In genomic region chr6:91485047-91485446, GRCh38 we compare ENCODE assay signal across 17 cellular contexts.
"Had no signal": no experiment of that assay in that cellular context is flagged by ENCODE, and none has a peak within 500 bp of the region (broad histone marks: within the 10 kb centered on the region; RNA-seq: fewer than 3 reads in every experiment).

No MANE protein-coding gene starts in this region.

- H3K9me3 ChIP-seq: pancreas, thoracic aorta had no signal

- ATAC-seq: activated CD8-positive, alpha-beta T cell treated with anti-CD3 and anti-CD28 coated beads, Interleukin-2, amount 10 ng/mL, durations not matched to agents 7 days and 5 days; esophagus mucosa; naive thymus-derived CD8-positive, alpha-beta T cell; pancreas; stimulated activated effector memory CD8-positive, alpha-beta T cell treated with anti-CD3 and anti-CD28 coated beads, Interleukin-12 subunit alpha, Interleukin-12 subunit beta, amount 100 ng/mL, for 72 hours had no signal

- H3K27ac ChIP-seq: cardiac muscle cell, pancreas, thoracic aorta, VCaP had no signal

- H3K27me3 ChIP-seq: cardiac muscle cell, pancreas had no signal

- H3K36me3 ChIP-seq: cardiac muscle cell, pancreas, thoracic aorta had no signal

- H3K4me3 ChIP-seq: cardiac muscle cell, pancreas, thoracic aorta had no signal

- H3K4me1 ChIP-seq: pancreas had no signal

- DNase-seq: activated CD4-positive, alpha-beta T cell treated with anti-CD3 and anti-CD28 coated beads for 4 hours; activated CD8-positive, alpha-beta memory T cell treated with anti-CD3 and anti-CD28 coated beads, Interleukin-2, amount 50 U/mL, for 4 hours; activated CD8-positive, alpha-beta T cell treated with anti-CD3 and anti-CD28 coated beads, Interleukin-2, amount 10 ng/mL, durations not matched to agents 7 days and 5 days; activated effector memory CD4-positive, alpha-beta T cell treated with anti-CD3 and anti-CD28 coated beads, Interleukin-2, amount 50 U/mL, for 16 hours; activated T-cell treated with anti-CD3 and anti-CD28 coated beads, Interleukin-2, amount 50 U/mL, for 48 hours; hypothalamus; mesenchymal stem cell; naive thymus-derived CD8-positive, alpha-beta T cell; pancreas; stimulated activated CD4-positive, alpha-beta T cell treated with anti-CD3 and anti-CD28 coated beads, Interleukin-12 subunit alpha, Interleukin-12 subunit beta, amount 100 ng/mL, for 4 hours; stimulated activated CD4-positive, alpha-beta T cell treated with anti-CD3 and anti-CD28 coated beads, Interleukin-2, amount 100 ng/mL, for 24 hours; T1000 had no signal
